In genomic region chr9:129175515-129175824, GRCh38 we compare ENCODE assay signal across 8 cellular contexts. TPM values are rescaled to one million over a fixed set of nuclear protein-coding genes. Genes with fewer than 3 reads are reported as not detected.
DNase-seq lines count a peak whose midpoint lies in the region; ATAC-seq and TF ChIP-seq lines count a peak whose summit lies in the region.

No MANE protein-coding gene starts in this region.

- H3K27me3 ChIP-seq in CD4-positive, alpha-beta T cell (ENCODE audit: control insufficient read depth, insufficient read depth, low read length), result peaks cover 8% of the 10 kb centered on the region
- peaks cover 52% of the 10 kb centered on the region for H3K27me3 ChIP-seq in OCI-LY3 (ENCODE audit: low read depth, low read length)
- H3K27me3 ChIP-seq in endodermal cell (ENCODE audit: control insufficient read depth, insufficient read depth, low read length, poor library complexity, severe bottlenecking), result peaks cover 21% of the 10 kb centered on the region
- H3K27me3 ChIP-seq in neutrophil, result peaks cover 71% of the 10 kb centered on the region

- no peaks in the 10 kb centered on the region for H3K9me3 Mint-ChIP-seq in CD4-positive, alpha-beta T cell
- no peaks in the 10 kb centered on the region for H3K9me3 Mint-ChIP-seq in endodermal cell

- H3K4me3 ChIP-seq in OCI-LY3 (ENCODE audit: low read length) (peak overlapping the region; percentile 79), endodermal cell (ENCODE audit: low read length) (peak overlapping the region; percentile 90), neutrophil (ENCODE audit: low read depth in 1 of 2, low read length in 1 of 2) (peak overlapping the region; percentile 66 to 93)

- 0 to 3% methylated on average over 1 to 10 of the region's 10 CpGs for WGBS in endodermal cell (ENCODE audit: insufficient coverage in 1 of 2, insufficient read length in 1 of 2), 2 experiments

- H3K4me3 Mint-ChIP-seq in CD4-positive, alpha-beta T cell, result peak overlapping the region; percentile 95
- peak overlapping the region; percentile 80 for H3K4me3 Mint-ChIP-seq in endodermal cell

- H3K36me3 Mint-ChIP-seq in CD4-positive, alpha-beta T cell (ENCODE audit: low read depth), result no peaks in the 10 kb centered on the region
- H3K36me3 Mint-ChIP-seq in endodermal cell (ENCODE audit: low read depth), result no peaks in the 10 kb centered on the region

- ATAC-seq in CD4-positive, alpha-beta T cell (ENCODE audit: poor library complexity), result no peak
- ATAC-seq in activated CD4-positive, CD25-positive, alpha-beta regulatory T cell treated with anti-CD3 and anti-CD28 coated beads, Interleukin-2, amount 50 U/mL, for 24 hours, result no peak

- peak overlapping the region; percentile 67 for H3K27ac Mint-ChIP-seq in CD4-positive, alpha-beta T cell
- H3K27ac Mint-ChIP-seq in endodermal cell, result peak overlapping the region; percentile 93

- H2AFZ ChIP-seq in OCI-LY3 (ENCODE audit: low read depth, low read length), result peak overlapping the region; percentile 77

- peaks cover 12% of the 10 kb centered on the region; the same call in 1 of the 2 replicates for H3K4me1 ChIP-seq in OCI-LY3 (ENCODE audit: low read length)
- H3K4me1 ChIP-seq in endodermal cell (ENCODE audit: control insufficient read depth, insufficient read depth, low read length), result peaks cover 14% of the 10 kb centered on the region
- peaks cover 52 to 55% of the 10 kb centered on the region in 2 experiments for H3K4me1 ChIP-seq in neutrophil (ENCODE audit: control insufficient read depth in 1 of 2, insufficient read depth in 1 of 2, low read depth in 1 of 2, low read length in 1 of 2)

- H3K79me2 ChIP-seq in OCI-LY3 (ENCODE audit: low read length), result no peaks in the 10 kb centered on the region

- intact Hi-C loops in CD4-positive, alpha-beta T cell (cut with DNase I, micrococcal nuclease), result loop anchor here (2.0 to 10.0 kb wide), 8 partner anchors 33 to 452 kb away; partner anchors contain the start of gene NTMT1 (in 1 of the 2)

- peaks cover 7% of the 10 kb centered on the region for H3K4me1 Mint-ChIP-seq in CD4-positive, alpha-beta T cell (ENCODE audit: low read depth)
- peaks cover 26% of the 10 kb centered on the region for H3K4me1 Mint-ChIP-seq in endodermal cell

- CTCF ChIA-PET in CD4-positive, alpha-beta T cell (lab: Charles Lee), result interaction anchor here (1.5 to 5.5 kb wide), 4 partner anchors 33 to 436 kb away, joined by 4 to 25 read pairs (median 20); no protein-coding TSS in a partner anchor

- POLR2A ChIA-PET in CD4-positive, alpha-beta T cell (lab: Charles Lee), result interaction anchor here (1.0 to 5.6 kb wide), 4 partner anchors 35 to 450 kb away, joined by 4 to 112 read pairs (median 12); partner anchors contain the start of gene NTMT1

- peaks cover 4% of the 10 kb centered on the region for H3K27me3 Mint-ChIP-seq in CD4-positive, alpha-beta T cell
- peaks cover 39% of the 10 kb centered on the region for H3K27me3 Mint-ChIP-seq in endodermal cell (ENCODE audit: insufficient read depth)

- no peaks in the 10 kb centered on the region for H3K9me3 ChIP-seq in CD4-positive, alpha-beta T cell (ENCODE audit: control insufficient read depth, low read length)
- H3K9me3 ChIP-seq in OCI-LY3 (ENCODE audit: insufficient read depth, low read length) (no peaks in the 10 kb centered on the region), endodermal cell (ENCODE audit: control insufficient read depth, low read length) (no peaks in the 10 kb centered on the region), neutrophil (no peaks in the 10 kb centered on the region)

- DNase-seq in CD4-positive, alpha-beta T cell, result no peak
- DNase-seq in endodermal cell (no peak), NCI-H69 (lab: John Stamatoyannopoulos, UW) (no peak), amniotic stem cell (lab: John Stamatoyannopoulos, UW) (no peak), NCI-H524 treated with DMSO at 0.1 percent for 48 hours (lab: John Stamatoyannopoulos, UW) (no peak)

- H3K27ac ChIP-seq in CD4-positive, alpha-beta T cell (ENCODE audit: low read depth, low read length), result no peak overlapping the region
- H3K27ac ChIP-seq in OCI-LY3 (ENCODE audit: low read length), result peak overlapping the region; percentile 26
- peak overlapping the region; percentile 84 for H3K27ac ChIP-seq in endodermal cell (ENCODE audit: low read depth, low read length)
- H3K27ac ChIP-seq in neutrophil, result peak overlapping the region; percentile 64

- no peaks in the 10 kb centered on the region for H4K20me1 ChIP-seq in OCI-LY3 (ENCODE audit: insufficient read depth, low read length)

- H3K36me3 ChIP-seq in OCI-LY3 (replicated peaks; ENCODE audit: low read depth, low read length), result no peaks in the 10 kb centered on the region
- H3K36me3 ChIP-seq in endodermal cell (ENCODE audit: control insufficient read depth, insufficient read depth, low read length), result no peaks in the 10 kb centered on the region
- H3K36me3 ChIP-seq in neutrophil, result no peaks in the 10 kb centered on the region

- TF ChIP-seq CTCF in CD4-positive, alpha-beta T cell (IDR thresholded peaks at IDR 0.05), result no peak
- TF ChIP-seq CTCF in OCI-LY3 (IDR thresholded peaks at IDR 0.05; ENCODE audit: low read depth, low read length) (no peak), endodermal cell (conservative IDR thresholded peaks at IDR 0.05) (no peak), neutrophil (IDR thresholded peaks at IDR 0.05) (no peak)

- H3K9ac ChIP-seq in OCI-LY3 (ENCODE audit: low read length) (peak overlapping the region; percentile 57), endodermal cell (ENCODE audit: extremely low read depth, low read length, poor library complexity, severe bottlenecking) (peak overlapping the region; percentile 31)

- peak overlapping the region; percentile 100 for H3K4me2 ChIP-seq in OCI-LY3 (ENCODE audit: low read length)

RNA-seq across cellular contexts. Expression of gene IER5L, which starts 2.6 kb away (rescaled TPM):
- total RNA-seq in CD4-positive, alpha-beta T cell, result 1 to 10 TPM; 5.6 to 6.4 TPM
- 1 to 10 TPM; 6.8 to 8.1 TPM for total RNA-seq in endodermal cell
- 48.3 TPM for polyA plus RNA-seq in endodermal cell (2013, experiment 1 of 2)
- polyA plus RNA-seq in endodermal cell (2013, experiment 2 of 2), result 51.1 TPM
